Comparison of ENCODE assay signal across 10 cellular contexts in genomic region chr9:124008307-124008854, GRCh38. TPM values are rescaled to one million over a fixed set of nuclear protein-coding genes. Genes with fewer than 3 reads are reported as not detected.
DNase-seq lines count a peak whose midpoint lies in the region; ATAC-seq and TF ChIP-seq lines count a peak whose summit lies in the region.
"Had no signal": no experiment of that assay in that cellular context is flagged by ENCODE, and none has a peak within 500 bp of the region (broad histone marks: within the 10 kb centered on the region; RNA-seq: fewer than 3 reads in every experiment).

No MANE protein-coding gene starts in this region.

- no peak for ATAC-seq in activated B cell treated with CpG ODN at 0.5 μM for 24 hours (ENCODE audit: low read depth)
- ATAC-seq: right lobe of liver had no signal

- in situ Hi-C loops in GM23248 (cut with MboI): no loop called here

- H3K4me2 ChIP-seq in GM23248 (ENCODE audit: unreplicated experiment): no peak overlapping the region

- peaks cover 70% of the 10 kb centered on the region for H3K27me3 Mint-ChIP-seq in activated B cell treated with CpG ODN at 0.5 μM for 24 hours

- H3K36me3 ChIP-seq in H7 (replicated peaks; ENCODE audit: control insufficient read depth, insufficient read depth, low read length) (no peaks in the 10 kb centered on the region), mesodermal cell (ENCODE audit: control insufficient read depth, insufficient read depth, low read length) (no peaks in the 10 kb centered on the region), GM23248 (ENCODE audit: low read depth) (no peaks in the 10 kb centered on the region)
- H3K36me3 ChIP-seq: right lobe of liver had no signal

- no peak overlapping the region for H3K27ac ChIP-seq in mesodermal cell (ENCODE audit: low read depth, low read length, severe bottlenecking)
- no peak overlapping the region for H3K27ac ChIP-seq in GM23248
- H3K27ac ChIP-seq: right lobe of liver had no signal

- H3K27me3 ChIP-seq in H7 (ENCODE audit: control insufficient read depth, insufficient read depth, low read length): peaks cover 95% of the 10 kb centered on the region
- H3K27me3 ChIP-seq in GM23248 (replicated peaks; ENCODE audit: insufficient read depth): peaks cover 87% of the 10 kb centered on the region

- H3K9me3 Mint-ChIP-seq in activated B cell treated with CpG ODN at 0.5 μM for 24 hours: peaks cover 2% of the 10 kb centered on the region

- POLR2A ChIA-PET in activated B cell treated with CpG ODN at 0.5 μM for 24 hours (lab: Charles Lee): no interaction called here

- H3F3A ChIP-seq in GM23248 (ENCODE audit: insufficient read depth): no peaks in the 10 kb centered on the region

- DNase-seq in COLO668 (lab: John Stamatoyannopoulos, UW; ENCODE audit: unreplicated experiment): peak; percentile 79
- DNase-seq in H7: peak; percentile 88
- no peak for DNase-seq in activated B cell treated with CpG ODN at 0.5 μM for 24 hours
- DNase-seq in NK-92 (lab: John Stamatoyannopoulos, UW; ENCODE audit: unreplicated experiment): no peak
- no peak for DNase-seq in HuH-7.5 (ENCODE audit: low spot score)
- DNase-seq in GM23248: no peak
- no peak for DNase-seq in activated gamma-delta T cell treated with Interleukin-2 at 50 U/mL for 16 hours
- DNase-seq: activated CD4-positive, CD25-positive, alpha-beta regulatory T cell treated with anti-CD3 and anti-CD28 coated beads, Interleukin-2, amount 50 U/mL, for 72 hours had no signal

- no peaks in the 10 kb centered on the region for H3K36me3 Mint-ChIP-seq in activated B cell treated with CpG ODN at 0.5 μM for 24 hours (ENCODE audit: low read depth)

- no peaks in the 10 kb centered on the region for H3K79me2 ChIP-seq in GM23248 (ENCODE audit: insufficient read depth)

- CTCF ChIA-PET in activated B cell treated with CpG ODN at 0.5 μM for 24 hours (lab: Charles Lee): no interaction called here

- H3K4me3 Mint-ChIP-seq in activated B cell treated with CpG ODN at 0.5 μM for 24 hours: peak overlapping the region; percentile 48

- no peak for TF ChIP-seq CTCF in activated B cell treated with CpG ODN at 0.5 μM for 24 hours (IDR thresholded peaks at IDR 0.05)

- peak overlapping the region; percentile 20 for H3K27ac Mint-ChIP-seq in activated B cell treated with CpG ODN at 0.5 μM for 24 hours

- H3K9me2 ChIP-seq in GM23248 (ENCODE audit: insufficient read depth): no peaks in the 10 kb centered on the region

- 0 to 1% methylated on average over 25 to 38 of the region's 49 CpGs for WGBS in mesodermal cell (ENCODE audit: insufficient coverage in 2 of 2), 2 experiments
- 3% methylated on average over 49 of the region's 49 CpGs for WGBS in GM23248 (ENCODE audit: low coverage in 1 of 2, low lambda C conversion rate in 2 of 2, missing lambda C conversion rate in 2 of 2), 2 experiments

- no peak overlapping the region for H3K9ac ChIP-seq in GM23248

- peaks cover 48% of the 10 kb centered on the region for H3K4me1 Mint-ChIP-seq in activated B cell treated with CpG ODN at 0.5 μM for 24 hours

- peak overlapping the region; percentile 29 for H3K4me3 ChIP-seq in H7 (ENCODE audit: insufficient read depth, low read depth, low read length)
- H3K4me3 ChIP-seq in mesodermal cell (ENCODE audit: extremely low read depth, insufficient read depth, low read length, poor library complexity, severe bottlenecking): peak overlapping the region; percentile 19
- no peak overlapping the region for H3K4me3 ChIP-seq in GM23248
- H3K4me3 ChIP-seq: right lobe of liver had no signal

- H3K4me1 ChIP-seq in mesodermal cell (ENCODE audit: control insufficient read depth, insufficient read depth, low read length, poor library complexity, severe bottlenecking) (peaks cover 28% of the 10 kb centered on the region), GM23248 (ENCODE audit: insufficient read depth) (no peaks in the 10 kb centered on the region)

- intact Hi-C loops in activated B cell treated with CpG ODN at 0.5 μM for 24 hours (cut with micrococcal nuclease): loop anchor here (1.0 to 10.0 kb wide), 3 partner anchors 8 to 286 kb away; no protein-coding TSS in a partner anchor

- H2AFZ ChIP-seq in GM23248: no peak overlapping the region

- H4K20me1 ChIP-seq in GM23248 (ENCODE audit: insufficient read depth): no peaks in the 10 kb centered on the region

- H3K9me3 ChIP-seq in mesodermal cell (ENCODE audit: control insufficient read depth, low read length): no peaks in the 10 kb centered on the region
- H3K9me3 ChIP-seq in GM23248 (ENCODE audit: low read depth): no peaks in the 10 kb centered on the region
- H3K9me3 ChIP-seq: right lobe of liver had no signal

RNA-seq across cellular contexts. Expression of gene LHX2, which starts 3.2 kb away (rescaled TPM):
- total RNA-seq in H7 (2014; rRNA removed; shearing (Covaris generic)): 0.33 and 0.87 TPM in 2 replicates
- not detected in 2 replicates for total RNA-seq in activated B cell treated with CpG ODN at 0.5 μM for 24 hours
- polyA plus RNA-seq in mesodermal cell (2013, experiment 1 of 2): 0.74 TPM
- polyA plus RNA-seq in mesodermal cell (2013, experiment 2 of 2): 0.40 TPM
- total RNA-seq in GM23248 (2014; rRNA removed; shearing (Covaris generic)): not detected in 2 replicates
- polyA plus RNA-seq in GM23248 (2016; fragmentation: Nextera tagmentation; extraction: Ambion mirVana): not detected in 2 replicates

Comparison
In these comparisons a context has a peak if more than half of its experiments do, and no peak if none do; other contexts are left out.
1. DNase-seq: peak in COLO668 (single experiment) and H7 (single experiment); none in activated B cell treated with CpG ODN at 0.5 μM for 24 hours (single experiment), NK-92 (single experiment), HuH-7.5 (single experiment), GM23248 (single experiment) and activated gamma-delta T cell treated with Interleukin-2 at 50 U/mL for 16 hours (single experiment).